1 cellular context compared by ENCODE assay signal in the genomic region with DNA sequence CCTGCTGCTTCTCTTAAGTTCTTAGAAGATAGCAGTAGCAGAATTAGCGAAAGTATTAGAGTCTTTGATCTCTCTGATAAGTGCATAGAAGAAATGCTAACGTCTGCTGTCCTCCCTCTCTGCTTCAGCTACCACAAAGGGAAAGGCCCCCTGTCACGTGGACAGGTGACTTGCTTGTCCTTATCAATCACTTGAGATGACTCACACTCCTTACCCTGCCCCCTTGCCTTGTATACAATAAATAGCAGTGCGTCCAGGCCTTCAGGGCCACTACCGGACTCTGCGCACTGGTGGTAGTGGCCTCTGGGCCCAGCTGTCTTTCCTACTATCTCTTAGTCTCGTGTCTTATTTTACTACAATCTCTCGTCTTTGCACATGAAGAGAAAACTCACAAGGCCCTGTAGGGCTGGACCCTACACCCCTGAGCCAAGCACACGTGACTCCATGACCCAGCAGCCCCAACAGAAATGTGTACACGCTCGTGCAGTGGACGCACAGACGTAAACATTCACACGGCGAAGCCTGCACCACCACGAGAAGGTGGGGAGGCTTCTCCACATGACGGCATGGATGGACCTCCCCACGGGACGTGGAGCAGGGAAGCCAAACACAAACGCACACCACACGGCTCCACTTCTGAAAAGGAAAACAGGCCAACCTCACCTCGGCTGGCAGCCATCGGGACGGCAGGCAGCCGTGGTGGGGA.
TF ChIP-seq lines count a peak whose summit lies in the region.

No MANE protein-coding gene starts in this region.

TF ChIP-seq in GM12878, 131 proteins besides CTCF, POLR2A, EP300 and RAD21:
- TF ChIP-seq BHLHE40 (IDR thresholded peaks at IDR 0.05; ENCODE audit: borderline replicate concordance in 1 of 2, low read depth in 2 of 2, low read length in 1 of 2), result peak in 1 of 2 experiments; percentile 37; a peak in 1 of 4 replicates
- TF ChIP-seq WRNIP1 (IDR thresholded peaks at IDR 0.05; ENCODE audit: borderline replicate concordance, low read depth, low read length), result no peak
- TF ChIP-seq MTA2 (IDR thresholded peaks at IDR 0.05; ENCODE audit: low read depth), result no peak
- 0 out of 2 replicates have a peak, but pooled peaks have one; percentile 15 for TF ChIP-seq RAD51 (IDR thresholded peaks at IDR 0.05)
